26 cellular contexts compared by ENCODE assay signal in the genomic region with DNA sequence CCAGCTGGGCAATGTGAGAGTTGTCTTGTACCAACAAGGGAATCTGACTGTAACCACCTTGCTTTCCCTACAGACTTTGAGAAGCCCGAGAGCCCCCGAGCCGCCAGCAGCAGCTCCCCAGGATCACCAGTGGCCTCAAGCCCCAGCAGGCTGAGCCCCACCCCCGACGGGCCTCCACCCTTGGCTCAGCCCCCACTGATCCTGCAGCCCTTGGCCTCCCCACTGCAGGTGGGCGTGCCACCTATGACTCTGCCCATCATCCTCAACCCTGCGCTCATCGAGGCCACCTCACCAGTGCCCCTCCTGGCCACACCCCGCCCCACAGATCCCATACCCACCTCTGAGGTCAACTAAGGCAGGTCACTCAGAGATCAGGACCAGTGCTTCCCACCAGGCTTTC.
"Had no signal": no experiment of that assay in that cellular context is flagged by ENCODE, and none has a peak within 500 bp of the region (broad histone marks: within the 10 kb centered on the region; RNA-seq: fewer than 3 reads in every experiment).

No MANE protein-coding gene starts in this region.

- H3K27me3 ChIP-seq: brain microvascular endothelial cell, cardiac muscle cell, MG63, SJCRH30 had no signal

- H3K36me3 Mint-ChIP-seq: activated naive CD4-positive, alpha-beta T cell treated with anti-CD3 and anti-CD28 coated beads, Interleukin-2, amount 50 U/mL, for 72 hours had no signal

- ATAC-seq: activated CD4-positive, CD25-positive, alpha-beta regulatory T cell treated with anti-CD3 and anti-CD28 coated beads, Interleukin-2, amount 50 U/mL, for 24 hours; activated CD8-positive, alpha-beta T cell treated with anti-CD3 and anti-CD28 coated beads for 36 hours; activated naive CD4-positive, alpha-beta T cell treated with anti-CD3 and anti-CD28 coated beads, Interleukin-2, amount 50 U/mL, for 72 hours; activated naive CD8-positive, alpha-beta T cell treated with anti-CD3 and anti-CD28 coated beads, Interleukin-2, amount 50 U/mL, for 24 hours; SK-N-SH treated with all-trans-retinoic acid at 6 μM for 48 hours had no signal

- H3K4me2 ChIP-seq: KMS-11 had no signal

- H3K27ac ChIP-seq: brain microvascular endothelial cell, cardiac muscle cell, KMS-11, SJCRH30 had no signal

- H3K9ac ChIP-seq: KMS-11 had no signal

- H3K9me3 ChIP-seq: MG63, SJCRH30 had no signal

- H3K27me3 Mint-ChIP-seq: activated CD8-positive, alpha-beta T cell treated with anti-CD3 and anti-CD28 coated beads for 36 hours; activated naive CD8-positive, alpha-beta T cell treated with anti-CD3 and anti-CD28 coated beads, Interleukin-2, amount 50 U/mL, for 24 hours; activated T-cell treated with anti-CD3 and anti-CD28 coated beads, Interleukin-2, amount 50 U/mL, for 24 hours had no signal

- H3K27ac Mint-ChIP-seq: activated CD8-positive, alpha-beta T cell treated with anti-CD3 and anti-CD28 coated beads for 36 hours; activated naive CD8-positive, alpha-beta T cell treated with anti-CD3 and anti-CD28 coated beads, Interleukin-2, amount 50 U/mL, for 24 hours; activated T-helper 1 cell treated with anti-CD3 and anti-CD28 coated beads, Interleukin-12 subunit alpha, Interleukin-12 subunit beta, Interleukin-2, Interleukin-4 antibody, amounts not matched to agents 30 ng/mL and 10 ng/mL and 1 ng/mL, durations not matched to agents 14 hours and 24 hours and 36 hours had no signal

- DNase-seq: activated CD4-positive, alpha-beta T cell treated with anti-CD3 and anti-CD28 coated beads for 4 hours; activated CD8-positive, alpha-beta T cell treated with anti-CD3 and anti-CD28 coated beads for 36 hours; activated effector memory CD4-positive, alpha-beta T cell treated with anti-CD3 and anti-CD28 coated beads, Interleukin-2, amount 50 U/mL, for 16 hours; activated naive CD4-positive, alpha-beta T cell treated with Interleukin-2 at 50 U/mL for 16 hours; activated naive CD8-positive, alpha-beta T cell treated with anti-CD3 and anti-CD28 coated beads, Interleukin-2, amount 50 U/mL, for 24 hours; activated T-cell treated with anti-CD3 and anti-CD28 coated beads, Interleukin-2, amount 50 U/mL, for 24 hours; amniotic stem cell; brain microvascular endothelial cell; MG63; MV-4-11; NCI-H1092 treated with DMSO at 0.1 percent for 48 hours; NCI-H1417 treated with DMSO at 0.1 percent for 48 hours; NCI-H1694; NCI-H2029 treated with DMSO at 0.1 percent for 48 hours; NCI-H345; NCI-H510A; NCI-H526 treated with DMSO at 0.1 percent for 48 hours; NCI-H82; SJCRH30; SW 1271 had no signal

- H3K4me3 ChIP-seq: cardiac muscle cell, MG63, SJCRH30 had no signal

- H3K4me1 ChIP-seq: SJCRH30 had no signal

- H3K4me3 Mint-ChIP-seq: activated CD8-positive, alpha-beta T cell treated with anti-CD3 and anti-CD28 coated beads for 36 hours; activated naive CD8-positive, alpha-beta T cell treated with anti-CD3 and anti-CD28 coated beads, Interleukin-2, amount 50 U/mL, for 24 hours; activated T-cell treated with anti-CD3 and anti-CD28 coated beads, Interleukin-2, amount 50 U/mL, for 24 hours; activated T-helper 1 cell treated with anti-CD3 and anti-CD28 coated beads, Interleukin-12 subunit alpha, Interleukin-12 subunit beta, Interleukin-2, Interleukin-4 antibody, amounts not matched to agents 30 ng/mL and 10 ng/mL and 1 ng/mL, durations not matched to agents 14 hours and 24 hours and 36 hours had no signal

- H3K9me3 Mint-ChIP-seq: activated CD8-positive, alpha-beta T cell treated with anti-CD3 and anti-CD28 coated beads for 36 hours; activated naive CD4-positive, alpha-beta T cell treated with anti-CD3 and anti-CD28 coated beads, Interleukin-2, amount 50 U/mL, for 72 hours; activated naive CD8-positive, alpha-beta T cell treated with anti-CD3 and anti-CD28 coated beads, Interleukin-2, amount 50 U/mL, for 24 hours; activated T-cell treated with anti-CD3 and anti-CD28 coated beads, Interleukin-2, amount 50 U/mL, for 24 hours; activated T-helper 1 cell treated with anti-CD3 and anti-CD28 coated beads, Interleukin-12 subunit alpha, Interleukin-12 subunit beta, Interleukin-2, Interleukin-4 antibody, amounts not matched to agents 30 ng/mL and 10 ng/mL and 1 ng/mL, durations not matched to agents 14 hours and 24 hours and 36 hours had no signal
